In the genomic region with DNA sequence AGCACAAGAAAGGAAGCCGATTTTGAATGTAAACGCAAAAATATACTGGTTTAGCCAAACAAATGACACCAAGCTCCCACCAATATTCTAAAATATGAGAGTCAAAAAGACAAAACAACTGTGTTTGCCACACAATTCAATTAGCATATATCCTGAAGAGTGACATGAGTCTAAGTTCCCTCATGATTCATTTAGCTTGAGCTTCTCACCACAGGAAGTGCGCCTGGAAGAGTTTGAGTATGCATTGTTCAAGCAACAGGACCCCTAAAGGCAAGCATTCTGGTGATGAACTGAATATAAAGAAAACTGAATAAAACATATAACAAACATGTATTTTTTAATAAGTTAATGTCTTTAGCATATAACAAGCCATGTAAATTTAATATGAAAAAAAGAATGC, we compare ENCODE assay signal across 16 cellular contexts.
DNase-seq lines count a peak whose midpoint lies in the region; ATAC-seq and TF ChIP-seq lines count a peak whose summit lies in the region.
"Had no signal": no experiment of that assay in that cellular context is flagged by ENCODE, and none has a peak within 500 bp of the region (broad histone marks: within the 10 kb centered on the region; RNA-seq: fewer than 3 reads in every experiment).

No MANE protein-coding gene starts in this region.

- no peak for ATAC-seq in body of pancreas
- ATAC-seq in GM19467 (IDR thresholded peaks at IDR 0.05; ENCODE audit: unreplicated experiment), result no peak

- no peak for TF ChIP-seq POLR2A in body of pancreas (IDR thresholded peaks at IDR 0.05)

- H3K36me3 ChIP-seq in body of pancreas (replicated peaks in 1 of 2; ENCODE audit: insufficient read depth in 1 of 2, low read depth in 2 of 2), result no peaks in the 10 kb centered on the region
- H3K36me3 ChIP-seq: brain microvascular endothelial cell, esophagus squamous epithelium had no signal

- peak; percentile 8 for DNase-seq in GDM1 (lab: John Stamatoyannopoulos, UW)
- peak; percentile 69 for DNase-seq in M059J (ENCODE audit: low read depth)
- peak; percentile 38 for DNase-seq in astrocyte of the hippocampus (ENCODE audit: low read depth, low spot score)
- peak; percentile 6 for DNase-seq in non-pigmented ciliary epithelial cell (ENCODE audit: low read depth)
- no peak for DNase-seq in central memory CD4-positive, alpha-beta T cell
- DNase-seq in body of pancreas, result no peak
- DNase-seq: activated CD4-positive, alpha-beta memory T cell treated with anti-CD3 and anti-CD28 coated beads, Interleukin-2, amount 10 ng/mL, durations not matched to agents 7 days and 5 days; activated effector memory CD4-positive, alpha-beta T cell treated with anti-CD3 and anti-CD28 coated beads, Interleukin-2, amount 50 U/mL, for 16 hours; brain microvascular endothelial cell; DMS153; esophagus squamous epithelium; NCI-H2029 treated with DMSO at 0.1 percent for 48 hours; NCI-H524 had no signal

- 62 to 66% methylated on average over 3 of the region's 3 CpGs for WGBS in body of pancreas, 2 donors

- no peak overlapping the region for H3K27ac ChIP-seq in body of pancreas
- H3K27ac ChIP-seq: brain microvascular endothelial cell, esophagus squamous epithelium, KMS-11, parathyroid adenoma had no signal

- H3K27me3 ChIP-seq in body of pancreas, result no peaks in the 10 kb centered on the region
- H3K27me3 ChIP-seq: brain microvascular endothelial cell, esophagus squamous epithelium had no signal

- intact Hi-C loops in body of pancreas (cut with DNase I), result no loop called here

- H3K9me3 ChIP-seq in body of pancreas, result peaks cover 0 to 7% (median 0%) of the 10 kb centered on the region in 3 donors

- TF ChIP-seq CTCF in body of pancreas (IDR thresholded peaks at IDR 0.05), result no peak

- no peak overlapping the region for H3K4me3 ChIP-seq in body of pancreas
- H3K4me3 ChIP-seq: esophagus squamous epithelium had no signal

- H3K4me1 ChIP-seq in body of pancreas, result no peaks in the 10 kb centered on the region
- H3K4me1 ChIP-seq: esophagus squamous epithelium, parathyroid adenoma had no signal

Comparison
In these comparisons a context has a peak if more than half of its experiments do, and no peak if none do; other contexts are left out.
1. DNase-seq: peak in GDM1 (single experiment), M059J (single experiment), astrocyte of the hippocampus (single experiment) and non-pigmented ciliary epithelial cell (single experiment); none in central memory CD4-positive, alpha-beta T cell (single experiment) and body of pancreas (0 of 4).